ENCODE assay signal across 8 cellular contexts in the genomic region with DNA sequence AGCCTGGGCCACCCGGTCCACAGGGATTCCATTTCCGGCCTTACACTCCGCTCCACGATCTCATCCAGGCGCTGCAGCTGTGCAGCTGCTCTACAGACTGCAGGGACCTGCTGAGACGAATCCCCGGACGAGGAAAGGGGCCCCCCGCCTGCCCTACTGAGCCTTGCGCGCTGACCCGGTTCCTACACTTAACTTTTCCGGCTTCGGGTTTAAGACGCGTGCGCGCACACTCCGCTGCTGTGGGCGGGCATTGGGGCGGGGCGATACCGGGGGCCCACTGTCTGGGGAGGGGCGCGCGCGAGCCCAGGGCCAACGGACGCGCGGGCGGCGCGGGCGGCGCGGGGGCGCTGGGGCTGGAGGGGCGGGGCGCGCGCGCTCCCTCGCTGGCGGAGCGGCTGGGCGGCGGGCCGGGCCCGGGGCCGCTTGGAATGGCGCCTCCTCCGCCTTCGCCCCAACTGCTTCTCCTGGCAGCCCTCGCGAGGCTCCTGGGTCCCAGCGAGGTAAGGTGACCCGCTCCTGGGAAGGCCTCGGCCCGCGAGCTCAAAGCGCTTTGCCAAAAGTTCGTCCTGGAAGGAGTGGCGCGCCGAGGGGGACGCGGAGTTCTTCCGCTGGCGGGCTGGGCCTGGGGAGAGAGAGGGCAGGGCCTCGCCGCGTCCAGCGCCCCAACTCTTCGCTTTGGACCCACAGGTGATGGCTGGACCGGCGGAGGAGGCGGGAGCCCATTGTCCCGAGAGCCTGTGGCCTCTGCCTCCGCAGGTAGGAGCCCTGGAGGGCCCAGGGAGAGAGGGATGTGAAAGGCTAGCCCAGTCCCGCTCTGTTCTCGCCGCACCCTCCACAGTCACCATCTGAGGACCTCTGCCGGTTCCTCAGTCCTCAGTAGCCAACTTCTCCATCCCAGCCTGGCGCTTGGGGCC. TPM values are rescaled to one million over a fixed set of nuclear protein-coding genes. Genes with fewer than 3 reads are reported as not detected.
DNase-seq lines count a peak whose midpoint lies in the region; ATAC-seq and TF ChIP-seq lines count a peak whose summit lies in the region.

A gene with protein sequence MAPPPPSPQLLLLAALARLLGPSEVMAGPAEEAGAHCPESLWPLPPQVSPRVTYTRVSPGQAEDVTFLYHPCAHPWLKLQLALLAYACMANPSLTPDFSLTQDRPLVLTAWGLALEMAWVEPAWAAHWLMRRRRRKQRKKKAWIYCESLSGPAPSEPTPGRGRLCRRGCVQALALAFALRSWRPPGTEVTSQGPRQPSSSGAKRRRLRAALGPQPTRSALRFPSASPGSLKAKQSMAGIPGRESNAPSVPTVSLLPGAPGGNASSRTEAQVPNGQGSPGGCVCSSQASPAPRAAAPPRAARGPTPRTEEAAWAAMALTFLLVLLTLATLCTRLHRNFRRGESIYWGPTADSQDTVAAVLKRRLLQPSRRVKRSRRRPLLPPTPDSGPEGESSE (plus strand): TSS at position 371 of the 914 bp plus-strand sequence. CDS start 58 bp downstream, at position 429.

- H3K4me1 ChIP-seq in KMS-11 (ENCODE audit: low read depth, poor library complexity, severe bottlenecking), result peaks cover 29% of the 10 kb centered on the region
- peaks cover 11% of the 10 kb centered on the region for H3K4me1 ChIP-seq in SJCRH30
- peaks cover 8% of the 10 kb centered on the region for H3K4me1 ChIP-seq in neuron (ENCODE audit: insufficient read depth, low read length)

- H2AFZ ChIP-seq in KMS-11 (ENCODE audit: low read depth) (peak within 1 kb of the TSS; percentile 97), neuron (ENCODE audit: low read depth, low read length) (peak within 1 kb of the TSS; percentile 83)

- H3K27me3 ChIP-seq in KMS-11 (ENCODE audit: insufficient read depth, low read depth), result no peaks in the 10 kb centered on the region
- no peaks in the 10 kb centered on the region for H3K27me3 ChIP-seq in SJCRH30
- no peaks in the 10 kb centered on the region for H3K27me3 ChIP-seq in neuron (ENCODE audit: insufficient read depth, low read length)

- peak within 1 kb of the TSS; percentile 76 for H3K9ac ChIP-seq in KMS-11

- H3K27ac ChIP-seq in KMS-11 (peak within 1 kb of the TSS; percentile 90), SJCRH30 (peak within 1 kb of the TSS; percentile 76), temporal lobe (ENCODE audit: low read depth, low read length) (peak within 1 kb of the TSS; percentile 78)

- TF ChIP-seq CTCF in KMS-11 (conservative IDR thresholded peaks at IDR 0.05; ENCODE audit: low read depth, low read length), result no peak; the same call in 1 of the 2 replicates
- no peak for TF ChIP-seq CTCF in foreskin fibroblast (IDR thresholded peaks at IDR 0.05; ENCODE audit: low read depth, low read length)

- no peaks in the 10 kb centered on the region for H4K20me1 ChIP-seq in KMS-11 (ENCODE audit: insufficient read depth)

- peak; percentile 66 for DNase-seq in COR-L47 (lab: John Stamatoyannopoulos, UW)
- DNase-seq in SJCRH30, result peak; percentile 97
- DNase-seq in activated gamma-delta T cell (lab: John Stamatoyannopoulos, UW), result peak; percentile 82
- DNase-seq in foreskin fibroblast, result peak; percentile 79 to 92

- peaks cover 11% of the 10 kb centered on the region; the same call in 1 of the 2 replicates for H3K79me2 ChIP-seq in KMS-11 (ENCODE audit: insufficient read depth, low read depth)

- H3K4me3 ChIP-seq in KMS-11 (IDR thresholded peaks at IDR 0.05; ENCODE audit: insufficient read depth, low read depth, low read length), result no peak within 1 kb of the TSS
- H3K4me3 ChIP-seq in SJCRH30, result peak within 1 kb of the TSS; percentile 94
- peak within 1 kb of the TSS; percentile 70 to 80 for H3K4me3 ChIP-seq in foreskin fibroblast (ENCODE audit: low read depth in 1 of 2, low read length in 2 of 2)
- H3K4me3 ChIP-seq in neuron (ENCODE audit: low read length), result peak within 1 kb of the TSS; percentile 84

- H3K9me3 ChIP-seq in SJCRH30 (replicated peaks) (no peaks in the 10 kb centered on the region), neuron (ENCODE audit: low read length) (no peaks in the 10 kb centered on the region)

- H3K4me2 ChIP-seq in KMS-11, result peak within 1 kb of the TSS; percentile 83

- ATAC-seq in GM21447 (IDR thresholded peaks at IDR 0.05; ENCODE audit: unreplicated experiment), result peak; percentile 47

- no peaks in the 10 kb centered on the region for H3K36me3 ChIP-seq in KMS-11 (ENCODE audit: insufficient read depth)
- H3K36me3 ChIP-seq in SJCRH30, result peaks cover 4% of the 10 kb centered on the region; the same call in 1 of the 2 replicates
- H3K36me3 ChIP-seq in neuron (ENCODE audit: insufficient read depth, low read length), result peaks cover 24% of the 10 kb centered on the region

RNA-seq across cellular contexts. Expression of the gene that starts here (rescaled TPM):
- total RNA-seq in SJCRH30 (2014; rRNA removed; shearing (Covaris generic)), result 45.0 and 48.0 TPM in 2 replicates
- 4.4 TPM for total RNA-seq in temporal lobe
